Comparison of ENCODE assay signal across 10 cellular contexts in the genomic region with DNA sequence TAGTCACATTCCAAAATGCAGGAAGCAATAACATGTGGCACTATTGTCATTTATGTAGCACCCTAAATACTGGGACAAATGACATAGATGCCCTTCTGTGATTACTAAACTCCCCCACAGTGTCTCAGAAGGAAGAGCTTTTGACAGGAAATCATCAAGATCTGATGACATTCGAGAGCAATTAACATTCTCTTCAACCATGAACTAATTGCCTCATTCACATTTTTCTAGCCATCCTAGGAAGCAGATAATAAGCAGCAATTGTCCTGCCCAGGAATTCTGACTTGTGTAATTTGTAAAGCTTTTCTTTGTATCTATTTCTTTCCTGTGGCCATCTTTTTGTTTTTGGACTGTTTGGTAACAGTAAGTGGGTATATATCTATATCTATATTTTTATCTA.
"Had no signal": no experiment of that assay in that cellular context is flagged by ENCODE, and none has a peak within 500 bp of the region (broad histone marks: within the 10 kb centered on the region; RNA-seq: fewer than 3 reads in every experiment).

No MANE protein-coding gene starts in this region.

- H3K36me3 ChIP-seq: HAP-1 had no signal

- H3K27ac Mint-ChIP-seq: HFFc6 had no signal

- H3K27ac ChIP-seq: GM23248, HL-60 had no signal

- ATAC-seq: HCT116, HepG2 had no signal

- H3K4me3 ChIP-seq: GM23248, HAP-1 had no signal

- H3K36me3 Mint-ChIP-seq: IgD-negative memory B cell had no signal

- H3K4me1 ChIP-seq: HAP-1 had no signal

- DNase-seq: GM23248, GOT3, H7, HFFc6, KG1 had no signal

- H3K9ac ChIP-seq: GM23248 had no signal

- H3K9me3 ChIP-seq: HAP-1 had no signal

- H3K4me3 Mint-ChIP-seq: HFFc6, IgD-negative memory B cell had no signal
